Comparison of ENCODE assay signal across 10 cellular contexts in genomic region chr18:9898792-9899549, GRCh38. TPM values are rescaled to one million over a fixed set of nuclear protein-coding genes. Genes with fewer than 3 reads are reported as not detected.
A peak's percentile ranks its signal among the peaks of the same experiment; 100 is the strongest.
DNase-seq lines count a peak whose midpoint lies in the region; ATAC-seq and TF ChIP-seq lines count a peak whose summit lies in the region.
"Had no signal": no experiment of that assay in that cellular context is flagged by ENCODE, and none has a peak within 500 bp of the region (broad histone marks: within the 10 kb centered on the region; RNA-seq: fewer than 3 reads in every experiment).

No MANE protein-coding gene starts in this region.

- H3K27ac ChIP-seq in PC-3 (ENCODE audit: low read length) (no peak overlapping the region), upper lobe of right lung (no peak overlapping the region), left lung (no peak overlapping the region)

- peak overlapping the region; percentile 8; the same call in 1 of the 2 replicates for H3K4me2 ChIP-seq in PC-3 (ENCODE audit: low read length)

- H3K4me3 ChIP-seq in PC-3 (ENCODE audit: low read length) (no peak overlapping the region), upper lobe of right lung (no peak overlapping the region), left lung (no peak overlapping the region)

- no peaks in the 10 kb centered on the region for H3F3A ChIP-seq in PC-3 (ENCODE audit: low read length, unreplicated experiment)

- CTCF ChIA-PET in PC-3 (lab: Charles Lee) = no interaction called here

- no TSS peak for BruUV-seq in PC-3 (replicated peaks; lab: Mats Ljungman, UMichigan)

- H4K20me1 ChIP-seq in PC-3 (ENCODE audit: low read length) = no peaks in the 10 kb centered on the region

- in situ Hi-C loops in G401 (cut with HindIII; ENCODE audit: low sequenced_read_pairs) = no loop called here

- H3K4me1 Mint-ChIP-seq in activated T-cell treated with anti-CD3 and anti-CD28 coated beads, Interleukin-2, amount 50 U/mL, for 72 hours (ENCODE audit: low read depth) = peaks cover 32% of the 10 kb centered on the region
- peaks cover 8% of the 10 kb centered on the region for H3K4me1 Mint-ChIP-seq in activated T-cell treated with anti-CD3 and anti-CD28 coated beads, Interleukin-2, amount 50 U/mL, for 24 hours (ENCODE audit: low read depth)

- H2AFZ ChIP-seq in PC-3 (ENCODE audit: low read length) = no peak overlapping the region

- POLR2A ChIA-PET in PC-3 (lab: Charles Lee; ENCODE audit: unreplicated experiment) = interaction anchor here (0.5 kb wide), 1 partner anchor 52 kb away, joined by 3 read pairs; no protein-coding TSS in a partner anchor

- no peaks in the 10 kb centered on the region for H3K9me2 ChIP-seq in PC-3 (replicated peaks; ENCODE audit: low read length)

- H3K9me3 Mint-ChIP-seq in activated T-cell treated with anti-CD3 and anti-CD28 coated beads, Interleukin-2, amount 50 U/mL, for 72 hours = no peaks in the 10 kb centered on the region
- no peaks in the 10 kb centered on the region for H3K9me3 Mint-ChIP-seq in activated T-cell treated with anti-CD3 and anti-CD28 coated beads, Interleukin-2, amount 50 U/mL, for 24 hours
- H3K9me3 Mint-ChIP-seq: natural killer cell treated with Interleukin-12 subunit alpha and Interleukin-12 subunit beta and Interleukin-15 and Interleukin-18, amount 100 ng/mL, for 72 hours had no signal

- H3K27me3 ChIP-seq in PC-3 (ENCODE audit: low read length) = no peaks in the 10 kb centered on the region
- H3K27me3 ChIP-seq in upper lobe of right lung = no peaks in the 10 kb centered on the region
- H3K27me3 ChIP-seq in left lung = no peaks in the 10 kb centered on the region

- no peaks in the 10 kb centered on the region for H3K36me3 Mint-ChIP-seq in activated T-cell treated with anti-CD3 and anti-CD28 coated beads, Interleukin-2, amount 50 U/mL, for 72 hours (ENCODE audit: insufficient read depth in 2 of 2)
- H3K36me3 Mint-ChIP-seq in activated T-cell treated with anti-CD3 and anti-CD28 coated beads, Interleukin-2, amount 50 U/mL, for 24 hours (ENCODE audit: low read depth) = no peaks in the 10 kb centered on the region
- H3K36me3 Mint-ChIP-seq: natural killer cell treated with Interleukin-12 subunit alpha and Interleukin-12 subunit beta and Interleukin-15 and Interleukin-18, amount 100 ng/mL, for 72 hours had no signal

- DNase-seq in activated T-cell treated with anti-CD3 and anti-CD28 coated beads, Interleukin-2, amount 50 U/mL, for 72 hours = no peak
- no peak for DNase-seq in activated T-cell treated with anti-CD3 and anti-CD28 coated beads, Interleukin-2, amount 50 U/mL, for 24 hours
- peak; percentile 71 for DNase-seq in PC-3
- DNase-seq in upper lobe of right lung = no peak
- DNase-seq in left lung = no peak
- no peak for DNase-seq in NCI-H526 treated with DMSO at 0.1 percent for 48 hours (lab: John Stamatoyannopoulos, UW)
- DNase-seq in G401 (ENCODE audit: low spot score) = no peak
- DNase-seq: NK-92 treated with Interleukin-12 subunit alpha and Interleukin-12 subunit beta, amount 100 ng/mL, for 24 hours had no signal

- H3K4me3 Mint-ChIP-seq in activated T-cell treated with anti-CD3 and anti-CD28 coated beads, Interleukin-2, amount 50 U/mL, for 72 hours = peak overlapping the region in 1 of 2 donors; percentile 47
- no peak overlapping the region for H3K4me3 Mint-ChIP-seq in activated T-cell treated with anti-CD3 and anti-CD28 coated beads, Interleukin-2, amount 50 U/mL, for 24 hours
- H3K4me3 Mint-ChIP-seq: natural killer cell treated with Interleukin-12 subunit alpha and Interleukin-12 subunit beta and Interleukin-15 and Interleukin-18, amount 100 ng/mL, for 72 hours had no signal

- peak; percentile 52 to 62 for ATAC-seq in activated T-cell treated with anti-CD3 and anti-CD28 coated beads, Interleukin-2, amount 50 U/mL, for 72 hours (replicated peaks in 1 of 2)
- ATAC-seq in PC-3 (peak; percentile 85), esophagus mucosa (peak; percentile 73), upper lobe of right lung (peak; percentile 72), left lung (no peak)

- no peaks in the 10 kb centered on the region for H3K27me3 Mint-ChIP-seq in activated T-cell treated with anti-CD3 and anti-CD28 coated beads, Interleukin-2, amount 50 U/mL, for 72 hours (ENCODE audit: low read depth)
- peaks cover 10% of the 10 kb centered on the region for H3K27me3 Mint-ChIP-seq in activated T-cell treated with anti-CD3 and anti-CD28 coated beads, Interleukin-2, amount 50 U/mL, for 24 hours

- H3K9ac ChIP-seq in PC-3 (ENCODE audit: low read length) = no peak overlapping the region

- H3K27ac Mint-ChIP-seq in activated T-cell treated with anti-CD3 and anti-CD28 coated beads, Interleukin-2, amount 50 U/mL, for 72 hours = no peak overlapping the region
- H3K27ac Mint-ChIP-seq in activated T-cell treated with anti-CD3 and anti-CD28 coated beads, Interleukin-2, amount 50 U/mL, for 24 hours = no peak overlapping the region

- intact Hi-C loops in PC-3 (cut with micrococcal nuclease) = no loop called here
- intact Hi-C loops in upper lobe of right lung (cut with DNase I) = no loop called here
- intact Hi-C loops in left lung (cut with DNase I) = no loop called here

- no peaks in the 10 kb centered on the region for H3K79me2 ChIP-seq in PC-3 (ENCODE audit: low read length)

- H3K36me3 ChIP-seq in PC-3 (ENCODE audit: low read depth, low read length) (no peaks in the 10 kb centered on the region), upper lobe of right lung (no peaks in the 10 kb centered on the region), left lung (no peaks in the 10 kb centered on the region)

- H3K4me1 ChIP-seq in PC-3 (ENCODE audit: insufficient read depth, low read length) (peaks cover 12% of the 10 kb centered on the region), upper lobe of right lung (no peaks in the 10 kb centered on the region), left lung (no peaks in the 10 kb centered on the region)

- TF ChIP-seq CTCF in PC-3 (conservative IDR thresholded peaks at IDR 0.05; ENCODE audit: low read depth, low read length) = no peak
- no peak for TF ChIP-seq CTCF in upper lobe of right lung (IDR thresholded peaks at IDR 0.05)
- no peak for TF ChIP-seq CTCF in left lung (IDR thresholded peaks at IDR 0.05)

- H3K9me3 ChIP-seq in PC-3 (ENCODE audit: low read length) (no peaks in the 10 kb centered on the region), upper lobe of right lung (no peaks in the 10 kb centered on the region), left lung (no peaks in the 10 kb centered on the region)

RNA-seq across cellular contexts. Expression of gene TXNDC2, which starts 13.2 kb away (rescaled TPM):
- total RNA-seq in activated T-cell treated with anti-CD3 and anti-CD28 coated beads, Interleukin-2, amount 50 U/mL, for 72 hours = not detected
- total RNA-seq in PC-3 (2014; rRNA removed) = 0.87 TPM in 1 of 2 replicates, not detected in the other
- total RNA-seq in esophagus mucosa = not detected
- total RNA-seq in upper lobe of right lung = 0.55 TPM
- total RNA-seq in left lung = under 1 TPM; 0.09 to 0.18 TPM
- total RNA-seq in G401 (2014; rRNA removed; shearing (Covaris generic)) = 0.06 TPM in 1 of 2 replicates, not detected in the other
- total RNA-seq: natural killer cell treated with Interleukin-12 subunit alpha and Interleukin-12 subunit beta and Interleukin-15 and Interleukin-18, amount 100 ng/mL, for 72 hours had no signal

RNA-seq across cellular contexts. Expression of gene VAPA, which starts 14.8 kb away (rescaled TPM):
- 100 to 1,000 TPM; 197 to 209 TPM for total RNA-seq in activated T-cell treated with anti-CD3 and anti-CD28 coated beads, Interleukin-2, amount 50 U/mL, for 72 hours
- total RNA-seq in PC-3 (2014; rRNA removed) = 281 and 293 TPM in 2 replicates
- total RNA-seq in esophagus mucosa = 232 TPM
- total RNA-seq in upper lobe of right lung = 225 TPM
- 100 to 1,000 TPM; 197 to 214 TPM for total RNA-seq in left lung
- 141 and 231 TPM in 2 replicates for total RNA-seq in G401 (2014; rRNA removed; shearing (Covaris generic))
